In the genomic region with DNA sequence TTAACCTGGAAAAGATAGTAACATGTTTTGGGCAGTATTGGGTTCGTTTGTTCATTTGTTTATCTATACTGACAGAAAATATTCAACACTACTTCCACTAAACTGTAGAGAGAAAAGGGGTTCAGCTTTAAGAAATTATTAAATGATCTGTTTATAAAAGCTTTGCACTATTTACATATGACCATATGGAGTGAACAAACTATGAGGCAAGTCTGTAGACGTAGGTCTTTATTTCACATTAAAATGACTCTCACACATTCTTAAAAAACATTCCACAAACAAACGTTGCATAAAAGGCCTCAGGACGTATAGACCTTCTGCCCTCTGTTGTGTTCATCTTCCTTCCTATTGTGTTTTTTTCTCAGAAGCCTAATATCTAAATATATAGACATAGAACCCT, we compare ENCODE assay signal across 24 cellular contexts.
"Had no signal": no experiment of that assay in that cellular context is flagged by ENCODE, and none has a peak within 500 bp of the region (broad histone marks: within the 10 kb centered on the region; RNA-seq: fewer than 3 reads in every experiment).

No MANE protein-coding gene starts in this region.

- H3K9me3 Mint-ChIP-seq: nephron; neural progenitor cell; stimulated activated naive B cell treated with anti-CD40 and anti-IgM and Interleukin-4, amounts not matched to agents 10 μg/mL and 1 μg/mL and 100 μg/mL, for 72 hours; stimulated activated naive CD8-positive, alpha-beta T cell treated with anti-CD3 and anti-CD28 coated beads, Interleukin-15, Interleukin-2, amounts not matched to agents 100 ng/mL and 50 ng/mL, for 24 hours had no signal

- H3K27me3 Mint-ChIP-seq: naive thymus-derived CD4-positive, alpha-beta T cell; progenitor cell of endocrine pancreas; stimulated activated naive B cell treated with anti-CD40 and anti-IgM and Interleukin-4, amounts not matched to agents 10 μg/mL and 1 μg/mL and 100 μg/mL, for 72 hours; stimulated activated naive CD8-positive, alpha-beta T cell treated with anti-CD3 and anti-CD28 coated beads, Interleukin-15, Interleukin-2, amounts not matched to agents 100 ng/mL and 50 ng/mL, for 24 hours had no signal

- H3K4me1 Mint-ChIP-seq: nephron; neural progenitor cell; stimulated activated naive B cell treated with anti-CD40 and anti-IgM and Interleukin-4, amounts not matched to agents 10 μg/mL and 1 μg/mL and 100 μg/mL, for 72 hours had no signal

- H3K36me3 Mint-ChIP-seq: neural progenitor cell; stimulated activated naive B cell treated with anti-CD40 and anti-IgM and Interleukin-4, amounts not matched to agents 10 μg/mL and 1 μg/mL and 100 μg/mL, for 72 hours had no signal

- DNase-seq: naive thymus-derived CD4-positive, alpha-beta T cell; occipital lobe; ovary; posterior cingulate gyrus; psoas muscle; right cardiac atrium; right lobe of liver; sigmoid colon; small intestine; stimulated activated CD4-positive, alpha-beta T cell treated with anti-CD3 and anti-CD28 coated beads, Interleukin-12 subunit alpha, Interleukin-12 subunit beta, amount 100 ng/mL, for 4 hours; stimulated activated CD4-positive, alpha-beta T cell treated with anti-CD3 and anti-CD28 coated beads, Interleukin-1b, Interleukin-23, amount 100 ng/mL, for 48 hours; stimulated activated CD4-positive, alpha-beta T cell treated with anti-CD3 and anti-CD28 coated beads, Interleukin-4, amount 100 ng/mL, for 1 hour; stimulated activated CD4-positive, alpha-beta T cell treated with anti-CD3 and anti-CD28 coated beads, Interleukin-4, amount 100 ng/mL, for 4 hours; stimulated activated CD8-positive, alpha-beta memory T cell treated with anti-CD3 and anti-CD28 coated beads, Interleukin-4, amount 100 ng/mL, for 48 hours; stimulated activated naive B cell treated with anti-CD40 and anti-IgM and Interleukin-4, amounts not matched to agents 10 μg/mL and 1 μg/mL and 100 μg/mL, for 72 hours; stimulated activated naive CD4-positive, alpha-beta T cell treated with Interleukin-2 at 50 U/mL for 16 hours; stomach; thyroid gland; trophoblast cell; upper lobe of left lung had no signal

- H3K4me3 Mint-ChIP-seq: naive thymus-derived CD4-positive, alpha-beta T cell; nephron; neural progenitor cell; stimulated activated naive B cell treated with anti-CD40 and anti-IgM and Interleukin-4, amounts not matched to agents 10 μg/mL and 1 μg/mL and 100 μg/mL, for 72 hours; stimulated activated naive CD8-positive, alpha-beta T cell treated with anti-CD3 and anti-CD28 coated beads, Interleukin-15, Interleukin-2, amounts not matched to agents 100 ng/mL and 50 ng/mL, for 24 hours had no signal

- ATAC-seq: naive thymus-derived CD4-positive, alpha-beta T cell; psoas muscle; right cardiac atrium; right lobe of liver; stimulated activated naive B cell treated with anti-CD40 and anti-IgM and Interleukin-4, amounts not matched to agents 10 μg/mL and 1 μg/mL and 100 μg/mL, for 72 hours had no signal

- H3K27ac Mint-ChIP-seq: nephron; neural progenitor cell; progenitor cell of endocrine pancreas; stimulated activated naive B cell treated with anti-CD40 and anti-IgM and Interleukin-4, amounts not matched to agents 10 μg/mL and 1 μg/mL and 100 μg/mL, for 72 hours; stimulated activated naive CD8-positive, alpha-beta T cell treated with anti-CD3 and anti-CD28 coated beads, Interleukin-15, Interleukin-2, amounts not matched to agents 100 ng/mL and 50 ng/mL, for 24 hours had no signal
